20 cellular contexts compared by ENCODE assay signal in the genomic region with DNA sequence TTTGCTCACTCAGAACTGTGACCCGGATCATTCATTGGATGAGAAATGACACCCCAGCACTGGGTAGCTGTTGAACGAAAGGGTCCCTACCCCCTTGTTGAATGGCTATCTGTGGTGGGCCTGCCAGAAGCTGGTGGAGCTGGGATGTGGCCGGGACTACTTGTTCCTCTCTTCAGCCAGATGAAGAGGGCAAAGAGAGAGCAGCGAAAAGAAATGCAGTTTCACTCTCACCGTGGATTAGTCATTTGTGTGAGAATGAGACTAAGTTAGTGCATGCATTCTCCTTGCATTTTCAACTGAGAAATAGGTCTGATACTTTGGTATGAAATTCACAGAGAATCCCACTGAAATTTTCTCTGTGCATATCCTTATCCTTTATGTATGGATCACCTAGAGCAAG.
A peak's percentile ranks its signal among the peaks of the same experiment; 100 is the strongest.
DNase-seq lines count a peak whose midpoint lies in the region; ATAC-seq and TF ChIP-seq lines count a peak whose summit lies in the region.
"Had no signal": no experiment of that assay in that cellular context is flagged by ENCODE, and none has a peak within 500 bp of the region (broad histone marks: within the 10 kb centered on the region; RNA-seq: fewer than 3 reads in every experiment).

No MANE protein-coding gene starts in this region.

- 0 out of 2 replicates have a peak, but pooled peaks cover 5% of the 10 kb centered on the region for H3K36me3 ChIP-seq in SJSA1
- H3K36me3 ChIP-seq: BLaER1 treated with 17β-estradiol and CSF1 and Interleukin-3, amounts not matched to agents 10 nM and 100 nM had no signal

- H3K36me3 Mint-ChIP-seq in HFFc6 (ENCODE audit: low read depth) = peaks cover 9% of the 10 kb centered on the region; the same call in 1 of the 2 replicates

- peak overlapping the region; percentile 14; the same call in 1 of the 2 replicates for H3K27ac ChIP-seq in SJSA1
- H3K27ac ChIP-seq: BLaER1 treated with 17β-estradiol and CSF1 and Interleukin-3, amounts not matched to agents 10 nM and 100 nM; RWPE1 had no signal

- in situ Hi-C loops in G401 (cut with HindIII; ENCODE audit: low sequenced_read_pairs) = no loop called here

- H3K4me3 ChIP-seq in SJSA1 = no peak overlapping the region
- H3K4me3 ChIP-seq: BLaER1 treated with 17β-estradiol and CSF1 and Interleukin-3, amounts not matched to agents 10 nM and 100 nM; smooth muscle cell had no signal

- H3K9me3 Mint-ChIP-seq in HFFc6 = peaks cover 4% of the 10 kb centered on the region; the same call in 1 of the 2 replicates

- H3K27me3 ChIP-seq in SJSA1 (replicated peaks) = no peaks in the 10 kb centered on the region
- H3K27me3 ChIP-seq: BLaER1 treated with 17β-estradiol and CSF1 and Interleukin-3, amounts not matched to agents 10 nM and 100 nM had no signal

- peak; percentile 73 to 87 for DNase-seq in SJSA1 (ENCODE audit: low read depth in 1 of 2, low spot score in 2 of 2)
- DNase-seq in NOMO-1 treated with DMSO at 0.1 percent for 48 hours (lab: John Stamatoyannopoulos, UW; ENCODE audit: unreplicated experiment) = no peak
- DNase-seq in mesenteric fat pad (ENCODE audit: low spot score) = no peak
- no peak for DNase-seq in HFFc6
- DNase-seq in G401 (ENCODE audit: low spot score) = no peak
- DNase-seq: activated CD4-positive, alpha-beta T cell treated with anti-CD3 and anti-CD28 coated beads for 1 hour; endodermal cell; glutamatergic neuron; Karpas-422; NCI-H1048; NCI-H2029 treated with DMSO at 0.1 percent for 48 hours; stimulated activated CD4-positive, alpha-beta T cell treated with anti-CD3 and anti-CD28 coated beads, Interleukin-4, amount 100 ng/mL, for 24 hours had no signal

- no peak overlapping the region for H3K27ac Mint-ChIP-seq in HFFc6
- H3K27ac Mint-ChIP-seq: activated naive CD4-positive, alpha-beta T cell treated with anti-CD3 and anti-CD28 coated beads, Interleukin-2, amount 50 U/mL, for 72 hours; endodermal cell had no signal

- peak; percentile 94 for ATAC-seq in GM18867 (IDR thresholded peaks at IDR 0.05; ENCODE audit: unreplicated experiment)
- peak; percentile 67 for ATAC-seq in GM21423 (IDR thresholded peaks at IDR 0.05; ENCODE audit: unreplicated experiment)
- peak; percentile 78 for ATAC-seq in HG03064 (IDR thresholded peaks at IDR 0.05; ENCODE audit: low read depth, unreplicated experiment)
- ATAC-seq: activated naive CD4-positive, alpha-beta T cell treated with anti-CD3 and anti-CD28 coated beads, Interleukin-2, amount 50 U/mL, for 72 hours had no signal

- peaks cover 13% of the 10 kb centered on the region for H3K4me1 ChIP-seq in SJSA1 (replicated peaks)
- H3K4me1 ChIP-seq: BLaER1 treated with 17β-estradiol and CSF1 and Interleukin-3, amounts not matched to agents 10 nM and 100 nM had no signal

- peaks cover 4% of the 10 kb centered on the region for H3K27me3 Mint-ChIP-seq in HFFc6 (ENCODE audit: insufficient read depth)

- H3K9me3 ChIP-seq in SJSA1 (replicated peaks) = peaks cover 21% of the 10 kb centered on the region

- peaks cover 13% of the 10 kb centered on the region; the same call in 1 of the 2 replicates for H3K4me1 Mint-ChIP-seq in HFFc6 (ENCODE audit: low read depth)

- TF ChIP-seq CTCF in HFFc6 (IDR thresholded peaks at IDR 0.05) = no peak

- H3K4me3 Mint-ChIP-seq in HFFc6 = no peak overlapping the region
- H3K4me3 Mint-ChIP-seq: endodermal cell, neural crest cell had no signal

Comparison
In these comparisons a context has a peak if more than half of its experiments do, and no peak if none do; other contexts are left out.
1. DNase-seq: peak in SJSA1 (2 of 2); none in NOMO-1 treated with DMSO at 0.1 percent for 48 hours (single experiment), mesenteric fat pad (single experiment), HFFc6 (single experiment) and G401 (single experiment).
2. Peak in every context shown above with its lines, with median percentiles within 50 percentile points of each other: ATAC-seq.